In the genomic region with DNA sequence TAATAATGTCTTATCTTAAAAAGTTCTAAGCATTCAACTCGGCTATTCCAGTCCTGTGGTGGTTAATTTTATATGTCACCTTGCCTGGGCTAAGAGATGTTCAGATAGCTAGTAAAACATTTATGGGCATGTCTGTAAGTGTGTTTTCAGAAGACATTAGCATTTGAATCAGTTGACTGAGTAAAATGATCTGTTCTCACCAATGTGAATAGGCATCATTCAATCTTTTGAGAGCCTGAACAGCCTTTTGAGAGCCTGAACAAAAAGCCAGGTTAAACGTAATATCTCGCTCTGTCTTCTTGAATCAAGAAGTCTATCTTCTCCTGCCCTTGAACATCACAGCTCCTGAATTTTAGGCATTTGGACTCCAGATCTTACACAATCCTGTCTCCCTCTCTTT, we compare ENCODE assay signal across 21 cellular contexts.
DNase-seq lines count a peak whose midpoint lies in the region; ATAC-seq, FAIRE-seq and TF ChIP-seq lines count a peak whose summit lies in the region.
"Had no signal": no experiment of that assay in that cellular context is flagged by ENCODE, and none has a peak within 500 bp of the region (broad histone marks: within the 10 kb centered on the region; RNA-seq: fewer than 3 reads in every experiment).

No MANE protein-coding gene starts in this region.

- H3F3A ChIP-seq in GM23338 (replicated peaks; ENCODE audit: low read depth), result no peaks in the 10 kb centered on the region

- H4K20me1 ChIP-seq in GM23338 (replicated peaks; ENCODE audit: insufficient read depth) (no peaks in the 10 kb centered on the region), H1 (replicated peaks in 1 of 2; ENCODE audit: control insufficient read depth in 1 of 2, insufficient read depth in 2 of 2, low read length in 2 of 2) (no peaks in the 10 kb centered on the region)

- TF ChIP-seq POLR2A in H1 (IDR thresholded peaks at IDR 0.05; ENCODE audit: control extremely low read depth in 1 of 2, low read depth in 2 of 2, low read length in 2 of 2), result no peak

- in situ Hi-C loops in ACHN (cut with HindIII; ENCODE audit: low pct_ligation_motif_present, low pct_unique_long_range_greater_than_20kb, low sequenced_read_pairs), result no loop called here

- no peak overlapping the region for H4K5ac ChIP-seq in H1 (ENCODE audit: insufficient read length, low read depth, low read length)

- no peaks in the 10 kb centered on the region for H3K9me3 Mint-ChIP-seq in GM23338

- TF ChIP-seq CTCF in GM23338 (conservative IDR thresholded peaks at IDR 0.05; ENCODE audit: low read depth in 2 of 2) (no peak), H1 (IDR thresholded peaks at IDR 0.05; ENCODE audit: control extremely low read depth in 1 of 3, insufficient read depth in 1 of 3, low read depth in 1 of 3, low read length in 3 of 3) (no peak)

- H3K36me3 ChIP-seq in GM23338 (ENCODE audit: insufficient read depth) (no peaks in the 10 kb centered on the region), H1 (ENCODE audit: control insufficient read depth in 2 of 4, insufficient read depth in 4 of 4, low read length in 3 of 4) (no peaks in the 10 kb centered on the region)
- H3K36me3 ChIP-seq: SJSA1 had no signal

- ATAC-seq in GM23338 (no peak), HG02885 (IDR thresholded peaks at IDR 0.05; ENCODE audit: poor library complexity, unreplicated experiment) (no peak)
- ATAC-seq: A549, HepG2, K562, Right ventricle myocardium inferior had no signal

- POLR2A ChIA-PET in H1 (lab: Charles Lee; ENCODE audit: partially characterized antibody), result no interaction called here

- no peak overlapping the region for H3K4ac ChIP-seq in H1 (replicated peaks; ENCODE audit: insufficient read length, low read depth, low read length)

- no peak overlapping the region for H3K23ac ChIP-seq in H1 (ENCODE audit: insufficient read length)

- H2AFZ ChIP-seq in GM23338 (peak overlapping the region; percentile 2; the same call in 1 of the 2 replicates), H1 (ENCODE audit: low read length) (peak overlapping the region; percentile 74; the same call in 1 of the 2 replicates)

- no peak overlapping the region for H2BK5ac ChIP-seq in H1 (ENCODE audit: low read depth, low read length)

- FAIRE-seq in H1 (lab: Jason Lieb, UNC), result no peak
- FAIRE-seq: A549, HepG2, K562 had no signal

- no peak overlapping the region for H3K56ac ChIP-seq in H1 (replicated peaks; ENCODE audit: insufficient read length, low read depth, low read length)

- no peak overlapping the region for H3K4me2 ChIP-seq in GM23338
- no peak overlapping the region for H3K4me2 ChIP-seq in H1 (ENCODE audit: insufficient read depth in 1 of 2, low read depth in 2 of 2, low read length in 2 of 2)
- H3K4me2 ChIP-seq: A549 had no signal

- WGBS in H1 (ENCODE audit: extremely low coverage in 1 of 2, insufficient coverage in 1 of 2, insufficient read length in 1 of 2, insufficient replicate concordance in 2 of 2, low coverage in 1 of 2, low lambda C conversion rate in 2 of 2, missing lambda C conversion rate in 1 of 2), 2 experiments, result 84% methylated on average over 3 of the region's 3 CpGs; no CpG with 5 or more reads in 1 of the 2 experiments

- H3K4me1 ChIP-seq in GM23338 (ENCODE audit: insufficient read depth) (no peaks in the 10 kb centered on the region), H1 (replicated peaks in 1 of 4; ENCODE audit: control insufficient read depth in 3 of 4, insufficient read depth in 4 of 4, low read length in 3 of 4) (no peaks in the 10 kb centered on the region)
- H3K4me1 ChIP-seq: A549, SJSA1 had no signal

- H4K8ac ChIP-seq in H1 (ENCODE audit: extremely low read depth, insufficient read depth, low read length), result no peak overlapping the region

- no peak overlapping the region for H2AK5ac ChIP-seq in H1 (ENCODE audit: low read depth, low read length)

- H3K27me3 ChIP-seq in GM23338 (ENCODE audit: insufficient read depth), result no peaks in the 10 kb centered on the region
- no peaks in the 10 kb centered on the region for H3K27me3 ChIP-seq in H1 (replicated peaks in 1 of 4; ENCODE audit: control insufficient read depth in 3 of 4, extremely low read depth in 1 of 4, insufficient read depth in 3 of 4, low read length in 3 of 4)
- H3K27me3 ChIP-seq: SJSA1 had no signal

- no peaks in the 10 kb centered on the region for H3K9me2 ChIP-seq in GM23338 (ENCODE audit: insufficient read depth)

- no peak overlapping the region for H3K27ac ChIP-seq in GM23338 (ENCODE audit: low read depth)
- H3K27ac ChIP-seq in H1 (ENCODE audit: low read depth, low read length), result no peak overlapping the region
- H3K27ac ChIP-seq: A549, SJSA1 had no signal

- no peaks in the 10 kb centered on the region for H3K9me3 ChIP-seq in H1 (ENCODE audit: insufficient read depth in 2 of 2, low read depth in 1 of 2, low read length in 1 of 2)
- H3K9me3 ChIP-seq: A549, SJSA1 had no signal

- H3K36me3 Mint-ChIP-seq in GM23338 (ENCODE audit: low read depth), result no peaks in the 10 kb centered on the region
- H3K36me3 Mint-ChIP-seq: CD4-positive, CD25-positive, alpha-beta regulatory T cell had no signal

- H3K27me3 Mint-ChIP-seq in GM23338 (ENCODE audit: insufficient read depth, low read depth, poor library complexity), result no peaks in the 10 kb centered on the region
- H3K27me3 Mint-ChIP-seq: CD4-positive, CD25-positive, alpha-beta regulatory T cell had no signal

- no peaks in the 10 kb centered on the region for H3K79me1 ChIP-seq in H1 (ENCODE audit: low read depth, low read length)

- no peak overlapping the region for H2BK12ac ChIP-seq in H1 (ENCODE audit: low read depth, low read length)

- no peak overlapping the region for H2BK15ac ChIP-seq in H1 (ENCODE audit: low read length)

- no peak overlapping the region for H4K91ac ChIP-seq in H1 (replicated peaks; ENCODE audit: insufficient read length, low read length)

- H3K4me3 Mint-ChIP-seq in GM23338, result no peak overlapping the region
- H3K4me3 Mint-ChIP-seq: CD4-positive, CD25-positive, alpha-beta regulatory T cell had no signal

- DNase-seq in GM23338 (ENCODE audit: low spot score) (no peak), NCI-H1436 (lab: John Stamatoyannopoulos, UW) (peak; percentile 36), NCI-H2107 (lab: John Stamatoyannopoulos, UW) (peak; percentile 6), H1 (ENCODE audit: low read depth in 1 of 2, low spot score in 2 of 2) (no peak), NCI-H2227 treated with DMSO at 0.1 percent for 48 hours (lab: John Stamatoyannopoulos, UW) (no peak), NCI-H2171 treated with DMSO at 0.1 percent for 48 hours (lab: John Stamatoyannopoulos, UW) (no peak), ACHN (no peak)
- DNase-seq: CD4-positive, CD25-positive, alpha-beta regulatory T cell; DMS79 treated with DMSO at 0.1 percent for 48 hours; GOT3; NCI-H1105 treated with DMSO at 0.1 percent for 48 hours; NCI-H1930; NCI-H226; NCI-H524 treated with DMSO at 0.1 percent for 48 hours; T-helper 1 cell had no signal

- H3K27ac Mint-ChIP-seq in GM23338, result peak overlapping the region; percentile 25
- H3K27ac Mint-ChIP-seq: CD4-positive, CD25-positive, alpha-beta regulatory T cell had no signal

- H3K79me2 ChIP-seq in GM23338 (replicated peaks; ENCODE audit: insufficient read depth) (no peaks in the 10 kb centered on the region), H1 (ENCODE audit: control insufficient read depth in 1 of 2, insufficient read depth in 2 of 2, low read length in 2 of 2) (no peaks in the 10 kb centered on the region)

- TF ChIP-seq EP300 in H1 (IDR thresholded peaks at IDR 0.05; ENCODE audit: borderline replicate concordance in 1 of 2, low read depth in 2 of 2, low read length in 2 of 2), result no peak

- H3K4me1 Mint-ChIP-seq in GM23338, result peaks cover 6% of the 10 kb centered on the region
- H3K4me1 Mint-ChIP-seq: CD4-positive, CD25-positive, alpha-beta regulatory T cell had no signal

- no peak overlapping the region for H3K9ac ChIP-seq in H1 (replicated peaks in 1 of 4; ENCODE audit: extremely low read depth in 1 of 4, low read depth in 3 of 4, low read length in 3 of 4)

- CTCF ChIA-PET in H1 (lab: Charles Lee; ENCODE audit: partially characterized antibody), result interaction anchor here (0.9 kb wide), 1 partner anchor 55 kb away, joined by 5 read pairs; no protein-coding TSS in a partner anchor

- no peak for TF ChIP-seq RAD21 in H1 (IDR thresholded peaks at IDR 0.05 in 1 of 2, conservative IDR thresholded peaks at IDR 0.05 in 1 of 2; ENCODE audit: low read depth in 2 of 2, low read length in 2 of 2)

- no peak overlapping the region for H3K18ac ChIP-seq in H1 (ENCODE audit: extremely low read depth, low read length)

- no peaks in the 10 kb centered on the region; the same call in 1 of the 2 replicates for H3K23me2 ChIP-seq in H1 (ENCODE audit: low read depth, low read length)

- no peak overlapping the region for H3K14ac ChIP-seq in H1 (ENCODE audit: insufficient read length)

- H3K4me3 ChIP-seq in GM23338 (no peak overlapping the region), H1 (ENCODE audit: extremely low read depth in 1 of 4, insufficient read depth in 2 of 4, low read depth in 3 of 4, low read length in 4 of 4) (no peak overlapping the region)
- H3K4me3 ChIP-seq: A549, K562, SJSA1 had no signal

- H2BK20ac ChIP-seq in H1 (ENCODE audit: low read length), result no peak overlapping the region

- no peak overlapping the region for H2BK120ac ChIP-seq in H1 (replicated peaks; ENCODE audit: low read depth, low read length)

TF ChIP-seq in GM23338, 12 proteins besides CTCF, POLR2A, EP300 and RAD21:
- no peak for TF ChIP-seq STAT1 (IDR thresholded peaks at IDR 0.05; ENCODE audit: unreplicated experiment)

TF ChIP-seq in H1, 55 proteins besides CTCF, POLR2A, EP300 and RAD21 (continues in another document):
- TF ChIP-seq JUN (IDR thresholded peaks at IDR 0.05; ENCODE audit: low read depth, low read length), result no peak
- no peak for TF ChIP-seq SP1 (IDR thresholded peaks at IDR 0.05; ENCODE audit: low read depth, low read length)
- no peak for TF ChIP-seq PHF8 (conservative IDR thresholded peaks at IDR 0.05; ENCODE audit: low read depth, low read length)
- TF ChIP-seq NANOG (IDR thresholded peaks at IDR 0.05; ENCODE audit: insufficient read depth, low read depth, low read length, poor library complexity, severe bottlenecking), result no peak
- TF ChIP-seq YY1 (IDR thresholded peaks at IDR 0.05; ENCODE audit: low read depth, low read length), result no peak
- no peak for TF ChIP-seq RXRA (IDR thresholded peaks at IDR 0.05; ENCODE audit: insufficient read depth, low read depth, low read length)
- TF ChIP-seq HDAC6 (IDR thresholded peaks at IDR 0.05; ENCODE audit: low read depth, low read length), result no peak
- TF ChIP-seq, protein P1, sequence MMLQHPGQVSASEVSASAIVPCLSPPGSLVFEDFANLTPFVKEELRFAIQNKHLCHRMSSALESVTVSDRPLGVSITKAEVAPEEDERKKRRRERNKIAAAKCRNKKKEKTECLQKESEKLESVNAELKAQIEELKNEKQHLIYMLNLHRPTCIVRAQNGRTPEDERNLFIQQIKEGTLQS (IDR thresholded peaks at IDR 0.05; ENCODE audit: insufficient read depth, low read depth, low read length), result no peak
- TF ChIP-seq, protein P2, sequence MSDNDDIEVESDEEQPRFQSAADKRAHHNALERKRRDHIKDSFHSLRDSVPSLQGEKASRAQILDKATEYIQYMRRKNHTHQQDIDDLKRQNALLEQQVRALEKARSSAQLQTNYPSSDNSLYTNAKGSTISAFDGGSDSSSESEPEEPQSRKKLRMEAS (IDR thresholded peaks at IDR 0.05), result no peak
- TF ChIP-seq KDM4A (IDR thresholded peaks at IDR 0.05; ENCODE audit: low read depth, low read length, severe bottlenecking), result no peak
- TF ChIP-seq SAP30 (IDR thresholded peaks at IDR 0.05; ENCODE audit: insufficient read depth, insufficient replicate concordance, low read length), result no peak

Comparison
In these comparisons a context has a peak if more than half of its experiments do, and no peak if none do; other contexts are left out.
1. DNase-seq: peak in NCI-H1436 (single experiment) and NCI-H2107 (single experiment); none in GM23338 (single experiment), H1 (0 of 2), NCI-H2227 treated with DMSO at 0.1 percent for 48 hours (single experiment), NCI-H2171 treated with DMSO at 0.1 percent for 48 hours (single experiment) and ACHN (single experiment).